18 cellular contexts compared by ENCODE assay signal in the genomic region with DNA sequence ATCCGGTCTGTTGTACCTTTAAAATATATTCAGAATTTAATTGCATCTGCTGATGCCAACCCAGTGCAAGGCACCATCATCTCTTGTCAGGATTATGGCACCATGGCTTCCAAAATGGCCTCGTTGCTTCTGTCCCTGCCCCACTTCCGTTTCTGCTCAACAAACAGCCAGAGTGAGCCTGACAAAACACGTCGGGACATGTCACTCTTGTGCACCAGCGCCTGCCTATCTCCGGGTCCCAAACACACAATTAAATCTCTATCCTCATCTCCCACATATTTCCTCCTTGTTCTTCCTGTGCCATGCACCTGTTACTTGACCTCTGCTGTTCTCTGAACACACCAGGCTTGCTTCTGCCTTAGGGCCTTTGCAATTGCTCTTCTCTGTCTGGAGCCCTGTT. TPM values are rescaled to one million over a fixed set of nuclear protein-coding genes. Genes with fewer than 3 reads are reported as not detected.
A peak's percentile ranks its signal among the peaks of the same experiment; 100 is the strongest.
DNase-seq lines count a peak whose midpoint lies in the region; ATAC-seq lines count a peak whose summit lies in the region.
"Had no signal": no experiment of that assay in that cellular context is flagged by ENCODE, and none has a peak within 500 bp of the region (broad histone marks: within the 10 kb centered on the region; RNA-seq: fewer than 3 reads in every experiment).

No MANE protein-coding gene starts in this region.

- peaks cover 46% of the 10 kb centered on the region for H3K4me1 Mint-ChIP-seq in T-helper 1 cell treated with Interleukin-12 subunit alpha and Interleukin-12 subunit beta and Interleukin-4 antibody, amounts not matched to agents 30 μg/mL and 1 μg/mL, for 36 hours (ENCODE audit: low read depth)

- ATAC-seq in HG02610 (IDR thresholded peaks at IDR 0.05; ENCODE audit: unreplicated experiment) (peak; percentile 32), GM21367 (IDR thresholded peaks at IDR 0.05; ENCODE audit: unreplicated experiment) (no peak)
- ATAC-seq: pancreas had no signal

- DNase-seq in T-helper 1 cell (no peak), UCSD-AML1 (lab: John Stamatoyannopoulos, UW; ENCODE audit: unreplicated experiment) (peak; percentile 24), lung microvascular endothelial cell (ENCODE audit: low read depth in 2 of 2) (peak; percentile 16 to 78), NCI-H2081 treated with DMSO at 0.1 percent for 48 hours (lab: John Stamatoyannopoulos, UW) (no peak), kidney glomerular epithelial cell (lab: John Stamatoyannopoulos, UW) (no peak)
- DNase-seq: 8988T; effector memory CD8-positive, alpha-beta T cell; hippocampal formation; NCI-H1048; NCI-H82; pancreas; stimulated activated CD4-positive, alpha-beta T cell treated with anti-CD3 and anti-CD28 coated beads, Interleukin-4, amount 100 ng/mL, for 4 hours; T1000; trophoblast cell had no signal

- H3K27ac Mint-ChIP-seq in T-helper 1 cell treated with Interleukin-12 subunit alpha and Interleukin-12 subunit beta and Interleukin-4 antibody, amounts not matched to agents 30 μg/mL and 1 μg/mL, for 36 hours: peak overlapping the region; percentile 87
- H3K27ac Mint-ChIP-seq: CD14-positive monocyte had no signal

- H3K4me3 Mint-ChIP-seq in T-helper 1 cell treated with Interleukin-12 subunit alpha and Interleukin-12 subunit beta and Interleukin-4 antibody, amounts not matched to agents 30 μg/mL and 1 μg/mL, for 36 hours: peak overlapping the region; percentile 50
- H3K4me3 Mint-ChIP-seq: CD14-positive monocyte had no signal

- peaks cover 15% of the 10 kb centered on the region for H3K36me3 Mint-ChIP-seq in T-helper 1 cell treated with Interleukin-12 subunit alpha and Interleukin-12 subunit beta and Interleukin-4 antibody, amounts not matched to agents 30 μg/mL and 1 μg/mL, for 36 hours (ENCODE audit: low read depth)

- H3K27me3 Mint-ChIP-seq in T-helper 1 cell treated with Interleukin-12 subunit alpha and Interleukin-12 subunit beta and Interleukin-4 antibody, amounts not matched to agents 30 μg/mL and 1 μg/mL, for 36 hours (ENCODE audit: low read depth): no peaks in the 10 kb centered on the region
- H3K27me3 Mint-ChIP-seq: effector memory CD8-positive, alpha-beta T cell had no signal

- H3K9me3 Mint-ChIP-seq in T-helper 1 cell treated with Interleukin-12 subunit alpha and Interleukin-12 subunit beta and Interleukin-4 antibody, amounts not matched to agents 30 μg/mL and 1 μg/mL, for 36 hours: peaks cover 6% of the 10 kb centered on the region

RNA-seq across cellular contexts. Expression of a gene that starts 12.8 kb away (rescaled TPM):
- total RNA-seq in lung microvascular endothelial cell: 10.9 and 11.1 TPM in 2 replicates

Comparison
In these comparisons a context has a peak if more than half of its experiments do, and no peak if none do; other contexts are left out.
1. DNase-seq: peak in UCSD-AML1 (single experiment) and lung microvascular endothelial cell (2 of 2); none in T-helper 1 cell (0 of 5), NCI-H2081 treated with DMSO at 0.1 percent for 48 hours (single experiment) and kidney glomerular epithelial cell (single experiment).